In the genomic region with DNA sequence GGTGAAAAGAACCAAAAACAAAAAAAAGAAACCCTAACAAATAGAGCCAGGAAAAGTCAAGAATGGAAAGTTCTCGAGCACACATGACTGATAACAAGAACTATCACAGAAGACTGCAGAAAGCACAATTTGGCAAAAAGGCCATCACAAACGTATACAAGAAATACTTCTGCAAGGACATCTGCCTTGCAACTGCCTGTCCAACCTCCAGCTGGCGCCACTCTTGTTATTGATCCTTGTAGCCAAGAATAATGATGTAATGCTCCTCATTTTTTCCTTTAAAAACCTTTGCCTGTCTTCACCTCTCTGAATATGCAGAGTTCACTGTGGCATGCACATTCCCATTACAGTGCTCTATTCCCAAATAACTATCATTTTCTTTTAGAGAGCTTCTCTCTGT, we compare ENCODE assay signal across 2 cellular contexts.
TF ChIP-seq lines count a peak whose summit lies in the region.

No MANE protein-coding gene starts in this region.

TF ChIP-seq in HCT116, 20 proteins besides CTCF, POLR2A, EP300 and RAD21:
- TF ChIP-seq SRF (IDR thresholded peaks at IDR 0.05; ENCODE audit: low read depth) (no peak), ZNF274 (IDR thresholded peaks at IDR 0.05; ENCODE audit: low read depth, low read length) (no peak), ELF1 (IDR thresholded peaks at IDR 0.05; ENCODE audit: borderline replicate concordance, low read depth) (no peak), TCF7L2 (IDR thresholded peaks at IDR 0.05; ENCODE audit: borderline replicate concordance, extremely low read depth, insufficient read depth, insufficient read length) (no peak), YY1 (IDR thresholded peaks at IDR 0.05; ENCODE audit: extremely low read depth, insufficient replicate concordance, low read depth, low read length) (no peak), EZH2phosphoT487 (IDR thresholded peaks at IDR 0.05; ENCODE audit: borderline replicate concordance) (no peak), JUND (IDR thresholded peaks at IDR 0.05) (no peak), CBX3 (IDR thresholded peaks at IDR 0.05; ENCODE audit: low read depth) (no peak), EZH2 (IDR thresholded peaks at IDR 0.05) (no peak), FOSL1 (IDR thresholded peaks at IDR 0.05; ENCODE audit: low read depth) (no peak), ZFX (IDR thresholded peaks at IDR 0.05) (no peak)
- TF ChIP-seq, protein P1, sequence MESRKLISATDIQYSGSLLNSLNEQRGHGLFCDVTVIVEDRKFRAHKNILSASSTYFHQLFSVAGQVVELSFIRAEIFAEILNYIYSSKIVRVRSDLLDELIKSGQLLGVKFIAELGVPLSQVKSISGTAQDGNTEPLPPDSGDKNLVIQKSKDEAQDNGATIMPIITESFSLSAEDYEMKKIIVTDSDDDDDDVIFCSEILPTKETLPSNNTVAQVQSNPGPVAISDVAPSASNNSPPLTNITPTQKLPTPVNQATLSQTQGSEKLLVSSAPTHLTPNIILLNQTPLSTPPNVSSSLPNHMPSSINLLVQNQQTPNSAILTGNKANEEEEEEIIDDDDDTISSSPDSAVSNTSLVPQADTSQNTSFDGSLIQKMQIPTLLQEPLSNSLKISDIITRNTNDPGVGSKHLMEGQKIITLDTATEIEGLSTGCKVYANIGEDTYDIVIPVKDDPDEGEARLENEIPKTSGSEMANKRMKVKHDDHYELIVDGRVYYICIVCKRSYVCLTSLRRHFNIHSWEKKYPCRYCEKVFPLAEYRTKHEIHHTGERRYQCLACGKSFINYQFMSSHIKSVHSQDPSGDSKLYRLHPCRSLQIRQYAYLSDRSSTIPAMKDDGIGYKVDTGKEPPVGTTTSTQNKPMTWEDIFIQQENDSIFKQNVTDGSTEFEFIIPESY (IDR thresholded peaks at IDR 0.05; ENCODE audit: extremely low read depth, insufficient replicate concordance, low read length): no peak
- TF ChIP-seq, protein P2, sequence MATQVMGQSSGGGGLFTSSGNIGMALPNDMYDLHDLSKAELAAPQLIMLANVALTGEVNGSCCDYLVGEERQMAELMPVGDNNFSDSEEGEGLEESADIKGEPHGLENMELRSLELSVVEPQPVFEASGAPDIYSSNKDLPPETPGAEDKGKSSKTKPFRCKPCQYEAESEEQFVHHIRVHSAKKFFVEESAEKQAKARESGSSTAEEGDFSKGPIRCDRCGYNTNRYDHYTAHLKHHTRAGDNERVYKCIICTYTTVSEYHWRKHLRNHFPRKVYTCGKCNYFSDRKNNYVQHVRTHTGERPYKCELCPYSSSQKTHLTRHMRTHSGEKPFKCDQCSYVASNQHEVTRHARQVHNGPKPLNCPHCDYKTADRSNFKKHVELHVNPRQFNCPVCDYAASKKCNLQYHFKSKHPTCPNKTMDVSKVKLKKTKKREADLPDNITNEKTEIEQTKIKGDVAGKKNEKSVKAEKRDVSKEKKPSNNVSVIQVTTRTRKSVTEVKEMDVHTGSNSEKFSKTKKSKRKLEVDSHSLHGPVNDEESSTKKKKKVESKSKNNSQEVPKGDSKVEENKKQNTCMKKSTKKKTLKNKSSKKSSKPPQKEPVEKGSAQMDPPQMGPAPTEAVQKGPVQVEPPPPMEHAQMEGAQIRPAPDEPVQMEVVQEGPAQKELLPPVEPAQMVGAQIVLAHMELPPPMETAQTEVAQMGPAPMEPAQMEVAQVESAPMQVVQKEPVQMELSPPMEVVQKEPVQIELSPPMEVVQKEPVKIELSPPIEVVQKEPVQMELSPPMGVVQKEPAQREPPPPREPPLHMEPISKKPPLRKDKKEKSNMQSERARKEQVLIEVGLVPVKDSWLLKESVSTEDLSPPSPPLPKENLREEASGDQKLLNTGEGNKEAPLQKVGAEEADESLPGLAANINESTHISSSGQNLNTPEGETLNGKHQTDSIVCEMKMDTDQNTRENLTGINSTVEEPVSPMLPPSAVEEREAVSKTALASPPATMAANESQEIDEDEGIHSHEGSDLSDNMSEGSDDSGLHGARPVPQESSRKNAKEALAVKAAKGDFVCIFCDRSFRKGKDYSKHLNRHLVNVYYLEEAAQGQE (IDR thresholded peaks at IDR 0.05; ENCODE audit: low read depth): no peak

TF ChIP-seq in WTC11, 78 proteins besides CTCF, POLR2A, EP300 and RAD21:
- TF ChIP-seq, protein P3, sequence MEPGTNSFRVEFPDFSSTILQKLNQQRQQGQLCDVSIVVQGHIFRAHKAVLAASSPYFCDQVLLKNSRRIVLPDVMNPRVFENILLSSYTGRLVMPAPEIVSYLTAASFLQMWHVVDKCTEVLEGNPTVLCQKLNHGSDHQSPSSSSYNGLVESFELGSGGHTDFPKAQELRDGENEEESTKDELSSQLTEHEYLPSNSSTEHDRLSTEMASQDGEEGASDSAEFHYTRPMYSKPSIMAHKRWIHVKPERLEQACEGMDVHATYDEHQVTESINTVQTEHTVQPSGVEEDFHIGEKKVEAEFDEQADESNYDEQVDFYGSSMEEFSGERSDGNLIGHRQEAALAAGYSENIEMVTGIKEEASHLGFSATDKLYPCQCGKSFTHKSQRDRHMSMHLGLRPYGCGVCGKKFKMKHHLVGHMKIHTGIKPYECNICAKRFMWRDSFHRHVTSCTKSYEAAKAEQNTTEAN (CRISPR knock-in tag; IDR thresholded peaks at IDR 0.05): no peak
- TF ChIP-seq TEAD4 (CRISPR knock-in tag; IDR thresholded peaks at IDR 0.05) (no peak), IRF2 (CRISPR knock-in tag; IDR thresholded peaks at IDR 0.05; ENCODE audit: borderline replicate concordance, low read depth) (no peak), FOXK1 (CRISPR knock-in tag; IDR thresholded peaks at IDR 0.05) (no peak), RELA (CRISPR knock-in tag; IDR thresholded peaks at IDR 0.05; ENCODE audit: borderline replicate concordance) (no peak), MXD4 (CRISPR knock-in tag; IDR thresholded peaks at IDR 0.05; ENCODE audit: borderline replicate concordance) (no peak), ZNF232 (CRISPR knock-in tag; IDR thresholded peaks at IDR 0.05) (no peak), NR3C1 (CRISPR knock-in tag; conservative IDR thresholded peaks at IDR 0.05; ENCODE audit: low read depth) (no peak), MYBL2 (CRISPR knock-in tag; IDR thresholded peaks at IDR 0.05) (no peak)
- TF ChIP-seq, protein P4, sequence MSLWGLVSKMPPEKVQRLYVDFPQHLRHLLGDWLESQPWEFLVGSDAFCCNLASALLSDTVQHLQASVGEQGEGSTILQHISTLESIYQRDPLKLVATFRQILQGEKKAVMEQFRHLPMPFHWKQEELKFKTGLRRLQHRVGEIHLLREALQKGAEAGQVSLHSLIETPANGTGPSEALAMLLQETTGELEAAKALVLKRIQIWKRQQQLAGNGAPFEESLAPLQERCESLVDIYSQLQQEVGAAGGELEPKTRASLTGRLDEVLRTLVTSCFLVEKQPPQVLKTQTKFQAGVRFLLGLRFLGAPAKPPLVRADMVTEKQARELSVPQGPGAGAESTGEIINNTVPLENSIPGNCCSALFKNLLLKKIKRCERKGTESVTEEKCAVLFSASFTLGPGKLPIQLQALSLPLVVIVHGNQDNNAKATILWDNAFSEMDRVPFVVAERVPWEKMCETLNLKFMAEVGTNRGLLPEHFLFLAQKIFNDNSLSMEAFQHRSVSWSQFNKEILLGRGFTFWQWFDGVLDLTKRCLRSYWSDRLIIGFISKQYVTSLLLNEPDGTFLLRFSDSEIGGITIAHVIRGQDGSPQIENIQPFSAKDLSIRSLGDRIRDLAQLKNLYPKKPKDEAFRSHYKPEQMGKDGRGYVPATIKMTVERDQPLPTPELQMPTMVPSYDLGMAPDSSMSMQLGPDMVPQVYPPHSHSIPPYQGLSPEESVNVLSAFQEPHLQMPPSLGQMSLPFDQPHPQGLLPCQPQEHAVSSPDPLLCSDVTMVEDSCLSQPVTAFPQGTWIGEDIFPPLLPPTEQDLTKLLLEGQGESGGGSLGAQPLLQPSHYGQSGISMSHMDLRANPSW (CRISPR knock-in tag; conservative IDR thresholded peaks at IDR 0.05; ENCODE audit: low read depth): no peak
- TF ChIP-seq, protein P5, sequence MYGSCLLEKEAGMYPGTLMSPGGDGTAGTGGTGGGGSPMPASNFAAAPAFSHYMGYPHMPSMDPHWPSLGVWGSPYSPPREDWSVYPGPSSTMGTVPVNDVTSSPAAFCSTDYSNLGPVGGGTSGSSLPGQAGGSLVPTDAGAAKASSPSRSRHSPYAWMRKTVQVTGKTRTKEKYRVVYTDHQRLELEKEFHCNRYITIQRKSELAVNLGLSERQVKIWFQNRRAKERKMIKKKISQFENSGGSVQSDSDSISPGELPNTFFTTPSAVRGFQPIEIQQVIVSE (CRISPR knock-in tag; IDR thresholded peaks at IDR 0.05; ENCODE audit: borderline replicate concordance): no peak
- TF ChIP-seq, protein P6, sequence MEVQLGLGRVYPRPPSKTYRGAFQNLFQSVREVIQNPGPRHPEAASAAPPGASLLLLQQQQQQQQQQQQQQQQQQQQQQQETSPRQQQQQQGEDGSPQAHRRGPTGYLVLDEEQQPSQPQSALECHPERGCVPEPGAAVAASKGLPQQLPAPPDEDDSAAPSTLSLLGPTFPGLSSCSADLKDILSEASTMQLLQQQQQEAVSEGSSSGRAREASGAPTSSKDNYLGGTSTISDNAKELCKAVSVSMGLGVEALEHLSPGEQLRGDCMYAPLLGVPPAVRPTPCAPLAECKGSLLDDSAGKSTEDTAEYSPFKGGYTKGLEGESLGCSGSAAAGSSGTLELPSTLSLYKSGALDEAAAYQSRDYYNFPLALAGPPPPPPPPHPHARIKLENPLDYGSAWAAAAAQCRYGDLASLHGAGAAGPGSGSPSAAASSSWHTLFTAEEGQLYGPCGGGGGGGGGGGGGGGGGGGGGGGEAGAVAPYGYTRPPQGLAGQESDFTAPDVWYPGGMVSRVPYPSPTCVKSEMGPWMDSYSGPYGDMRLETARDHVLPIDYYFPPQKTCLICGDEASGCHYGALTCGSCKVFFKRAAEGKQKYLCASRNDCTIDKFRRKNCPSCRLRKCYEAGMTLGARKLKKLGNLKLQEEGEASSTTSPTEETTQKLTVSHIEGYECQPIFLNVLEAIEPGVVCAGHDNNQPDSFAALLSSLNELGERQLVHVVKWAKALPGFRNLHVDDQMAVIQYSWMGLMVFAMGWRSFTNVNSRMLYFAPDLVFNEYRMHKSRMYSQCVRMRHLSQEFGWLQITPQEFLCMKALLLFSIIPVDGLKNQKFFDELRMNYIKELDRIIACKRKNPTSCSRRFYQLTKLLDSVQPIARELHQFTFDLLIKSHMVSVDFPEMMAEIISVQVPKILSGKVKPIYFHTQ (CRISPR knock-in tag; IDR thresholded peaks at IDR 0.05): no peak
